Comparison of ENCODE assay signal across 19 cellular contexts in the genomic region with DNA sequence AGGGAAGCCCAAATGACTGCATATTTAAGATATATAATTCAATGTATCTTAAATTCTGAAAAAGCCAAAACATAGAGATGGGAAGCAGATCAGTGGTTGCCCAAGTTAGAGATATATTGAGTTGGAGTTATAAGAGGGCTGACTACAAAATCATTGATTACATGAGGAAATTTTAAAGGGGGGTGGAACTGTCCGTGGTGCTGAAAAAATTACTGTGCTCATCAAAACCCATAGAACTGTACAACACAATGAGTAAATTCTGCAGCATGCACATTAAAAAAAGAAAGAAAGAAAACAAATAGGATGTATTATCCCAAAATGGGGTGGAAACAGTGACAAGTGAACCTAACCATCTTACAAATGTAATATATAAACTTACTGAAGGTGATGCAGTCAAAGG.
DNase-seq lines count a peak whose midpoint lies in the region; ATAC-seq lines count a peak whose summit lies in the region.
"Had no signal": no experiment of that assay in that cellular context is flagged by ENCODE, and none has a peak within 500 bp of the region (broad histone marks: within the 10 kb centered on the region; RNA-seq: fewer than 3 reads in every experiment).

No MANE protein-coding gene starts in this region.

- H3K4me1 Mint-ChIP-seq in activated naive CD4-positive, alpha-beta T cell treated with anti-CD3 and anti-CD28 coated beads, Interleukin-2, amount 10 ng/mL, durations not matched to agents 7 days and 5 days: no peaks in the 10 kb centered on the region
- H3K4me1 Mint-ChIP-seq: activated B cell treated with CpG ODN at 0.5 μM for 24 hours; CD8-positive, alpha-beta memory T cell had no signal

- H3K27me3 Mint-ChIP-seq in activated naive CD4-positive, alpha-beta T cell treated with anti-CD3 and anti-CD28 coated beads, Interleukin-2, amount 10 ng/mL, durations not matched to agents 7 days and 5 days: no peaks in the 10 kb centered on the region
- H3K27me3 Mint-ChIP-seq: activated B cell treated with CpG ODN at 0.5 μM for 24 hours; CD8-positive, alpha-beta memory T cell had no signal

- DNase-seq in activated naive CD4-positive, alpha-beta T cell treated with anti-CD3 and anti-CD28 coated beads, Interleukin-2, amount 10 ng/mL, durations not matched to agents 7 days and 5 days: peak; percentile 34
- no peak for DNase-seq in activated naive CD4-positive, alpha-beta T cell (lab: John Stamatoyannopoulos, UW)
- peak; percentile 24 for DNase-seq in NAMALWA (ENCODE audit: low spot score)
- DNase-seq in astrocyte of the hippocampus (ENCODE audit: low read depth, low spot score): peak; percentile 36
- peak; percentile 23 for DNase-seq in stimulated activated CD8-positive, alpha-beta memory T cell treated with anti-CD3 and anti-CD28 coated beads, Interleukin-4, amount 100 ng/mL, for 48 hours
- DNase-seq in cerebellar cortex (ENCODE audit: low spot score): no peak
- DNase-seq: activated B cell treated with CpG ODN at 0.5 μM for 24 hours; CD8-positive, alpha-beta memory T cell; colonic mucosa; foreskin fibroblast; left cardiac atrium; mucosa of descending colon; MV-4-11; NCI-H82; sigmoid colon; stimulated activated CD4-positive, alpha-beta T cell treated with anti-CD3 and anti-CD28 coated beads, Interleukin-2, amount 100 ng/mL, for 24 hours; uterus had no signal

- CTCF ChIA-PET in activated naive CD4-positive, alpha-beta T cell treated with anti-CD3 and anti-CD28 coated beads, Interleukin-2, amount 10 ng/mL, durations not matched to agents 7 days and 5 days (lab: Charles Lee): no interaction called here

- no peak overlapping the region for H3K27ac Mint-ChIP-seq in activated naive CD4-positive, alpha-beta T cell treated with anti-CD3 and anti-CD28 coated beads, Interleukin-2, amount 10 ng/mL, durations not matched to agents 7 days and 5 days
- H3K27ac Mint-ChIP-seq: activated B cell treated with CpG ODN at 0.5 μM for 24 hours; CD8-positive, alpha-beta memory T cell had no signal

- no peak overlapping the region for H3K4me3 Mint-ChIP-seq in activated naive CD4-positive, alpha-beta T cell treated with anti-CD3 and anti-CD28 coated beads, Interleukin-2, amount 10 ng/mL, durations not matched to agents 7 days and 5 days
- H3K4me3 Mint-ChIP-seq: activated B cell treated with CpG ODN at 0.5 μM for 24 hours; CD8-positive, alpha-beta memory T cell had no signal

- H3K36me3 Mint-ChIP-seq in activated naive CD4-positive, alpha-beta T cell treated with anti-CD3 and anti-CD28 coated beads, Interleukin-2, amount 10 ng/mL, durations not matched to agents 7 days and 5 days: no peaks in the 10 kb centered on the region
- H3K36me3 Mint-ChIP-seq: CD8-positive, alpha-beta memory T cell had no signal

- H3K9me3 Mint-ChIP-seq in activated naive CD4-positive, alpha-beta T cell treated with anti-CD3 and anti-CD28 coated beads, Interleukin-2, amount 10 ng/mL, durations not matched to agents 7 days and 5 days: no peaks in the 10 kb centered on the region
- H3K9me3 Mint-ChIP-seq: CD8-positive, alpha-beta memory T cell had no signal

- ATAC-seq in HG03439 (IDR thresholded peaks at IDR 0.05; ENCODE audit: unreplicated experiment) (no peak), HG03342 (IDR thresholded peaks at IDR 0.05; ENCODE audit: unreplicated experiment) (no peak)
- ATAC-seq: left cardiac atrium, mucosa of descending colon had no signal

Comparison
In these comparisons a context has a peak if more than half of its experiments do, and no peak if none do; other contexts are left out.
1. DNase-seq: peak in activated naive CD4-positive, alpha-beta T cell treated with anti-CD3 and anti-CD28 coated beads, Interleukin-2, amount 10 ng/mL, durations not matched to agents 7 days and 5 days (single experiment), NAMALWA (single experiment), astrocyte of the hippocampus (single experiment) and stimulated activated CD8-positive, alpha-beta memory T cell treated with anti-CD3 and anti-CD28 coated beads, Interleukin-4, amount 100 ng/mL, for 48 hours (single experiment); none in activated naive CD4-positive, alpha-beta T cell (0 of 4) and cerebellar cortex (single experiment).